ENCODE assay signal across 17 cellular contexts in the genomic region with DNA sequence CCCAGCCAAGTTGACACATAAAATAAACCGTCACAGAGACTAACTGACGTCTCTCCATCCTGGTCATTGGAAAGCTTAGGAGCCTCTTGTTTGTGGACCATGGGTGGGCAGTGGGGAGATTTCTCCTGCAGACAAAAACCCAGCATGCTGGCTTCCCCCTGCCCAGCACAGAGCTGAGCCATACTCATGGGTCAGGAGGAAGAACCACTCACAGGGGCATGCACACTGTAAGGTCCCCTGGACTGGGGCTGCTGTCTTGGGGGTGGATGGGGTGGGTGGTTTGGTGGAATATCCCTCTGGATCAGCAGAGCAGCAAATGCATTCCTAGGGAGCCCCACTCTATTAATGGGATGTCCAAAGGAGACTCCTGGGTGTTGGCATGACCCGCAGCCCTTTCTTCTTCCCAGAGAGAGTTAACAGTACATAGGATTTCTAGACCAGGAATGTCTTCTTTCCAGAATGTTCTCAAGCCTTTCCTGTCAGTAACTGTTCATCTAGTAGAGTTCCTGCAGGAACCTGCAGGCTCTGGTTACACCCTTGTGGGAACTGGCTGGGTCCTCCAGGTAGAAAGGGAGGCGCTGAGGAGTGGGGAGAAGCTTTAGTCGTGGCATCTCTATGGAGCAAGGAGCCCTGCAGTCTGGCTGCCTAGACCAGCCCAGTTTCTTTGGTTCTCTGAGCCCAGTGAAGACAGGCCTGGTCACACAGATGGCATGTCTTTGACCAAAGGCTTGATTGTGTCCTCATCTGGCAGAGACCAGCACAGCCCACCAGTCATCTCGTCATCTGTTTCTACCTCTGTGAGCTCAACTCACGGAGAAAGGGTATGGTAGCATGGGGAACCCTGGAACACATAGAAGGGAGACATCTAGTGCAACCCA.
DNase-seq lines count a peak whose midpoint lies in the region; TF ChIP-seq lines count a peak whose summit lies in the region.
"Had no signal": no experiment of that assay in that cellular context is flagged by ENCODE, and none has a peak within 500 bp of the region (broad histone marks: within the 10 kb centered on the region; RNA-seq: fewer than 3 reads in every experiment).

No MANE protein-coding gene starts in this region.

- H3K9me3 ChIP-seq in GM23248 (ENCODE audit: low read depth) (no peaks in the 10 kb centered on the region), osteoblast (ENCODE audit: low read depth, low read length) (no peaks in the 10 kb centered on the region), breast epithelium (no peaks in the 10 kb centered on the region)
- H3K9me3 ChIP-seq: HAP-1 had no signal

- H3K27me3 ChIP-seq in GM23248 (replicated peaks; ENCODE audit: insufficient read depth) (no peaks in the 10 kb centered on the region), osteoblast (ENCODE audit: insufficient read depth, low read length) (no peaks in the 10 kb centered on the region), breast epithelium (no peaks in the 10 kb centered on the region)

- TF ChIP-seq CTCF in 22Rv1 (IDR thresholded peaks at IDR 0.05) (no peak), coronary artery (IDR thresholded peaks at IDR 0.05) (no peak), osteoblast (IDR thresholded peaks at IDR 0.05; ENCODE audit: extremely low read depth, low read depth, low read length) (no peak), breast epithelium (IDR thresholded peaks at IDR 0.05) (no peak)

- H3K9ac ChIP-seq in GM23248: no peak overlapping the region

- peaks cover 36% of the 10 kb centered on the region for H3F3A ChIP-seq in GM23248 (ENCODE audit: insufficient read depth)

- H4K20me1 ChIP-seq in GM23248 (ENCODE audit: insufficient read depth) (no peaks in the 10 kb centered on the region), osteoblast (ENCODE audit: insufficient read depth, low read length) (no peaks in the 10 kb centered on the region)

- H3K4me3 ChIP-seq in GM23248 (no peak overlapping the region), coronary artery (no peak overlapping the region), osteoblast (ENCODE audit: insufficient read depth, low read length) (no peak overlapping the region), breast epithelium (no peak overlapping the region)
- H3K4me3 ChIP-seq: HAP-1, PC-9 had no signal

- in situ Hi-C loops in GM23248 (cut with MboI): no loop called here

- no peaks in the 10 kb centered on the region for H3K36me3 ChIP-seq in GM23248 (ENCODE audit: low read depth)
- H3K36me3 ChIP-seq in osteoblast (ENCODE audit: insufficient read depth, low read length): no peaks in the 10 kb centered on the region
- H3K36me3 ChIP-seq in breast epithelium: no peaks in the 10 kb centered on the region
- H3K36me3 ChIP-seq: HAP-1 had no signal

- DNase-seq in GM23248 (no peak), coronary artery (ENCODE audit: low spot score) (peak; percentile 66), osteoblast (ENCODE audit: insufficient read length, low spot score, missing footprints) (no peak), T-helper 1 cell (no peak), breast epithelium (ENCODE audit: low spot score in 2 of 2) (no peak), cerebellar cortex (ENCODE audit: low spot score) (no peak), A172 (ENCODE audit: low spot score) (no peak)
- DNase-seq: ACHN, AML-193, DMS 273 treated with DMSO at 0.1 percent for 48 hours, NCI-H1417 treated with DMSO at 0.1 percent for 48 hours, NCI-H1930, NCI-H526, PC-9 had no signal

- WGBS in GM23248 (ENCODE audit: low coverage in 1 of 2, low lambda C conversion rate in 2 of 2, missing lambda C conversion rate in 2 of 2), 2 experiments: 96 to 98% methylated on average over 7 of the region's 7 CpGs

- H3K79me2 ChIP-seq in GM23248 (ENCODE audit: insufficient read depth): no peaks in the 10 kb centered on the region
- H3K79me2 ChIP-seq in osteoblast (ENCODE audit: insufficient read depth, low read length): no peaks in the 10 kb centered on the region

- no peak for TF ChIP-seq POLR2A in breast epithelium (IDR thresholded peaks at IDR 0.05)

- H3K27ac ChIP-seq in 22Rv1: peak overlapping the region; percentile 92
- peak overlapping the region; percentile 46; the same call in 1 of the 2 replicates for H3K27ac ChIP-seq in GM23248
- H3K27ac ChIP-seq in coronary artery: no peak overlapping the region
- H3K27ac ChIP-seq in osteoblast (ENCODE audit: low read depth, low read length): no peak overlapping the region
- no peak overlapping the region for H3K27ac ChIP-seq in breast epithelium
- H3K27ac ChIP-seq: HL-60, PC-9 had no signal

- peaks cover 54% of the 10 kb centered on the region for H3K4me1 ChIP-seq in GM23248 (ENCODE audit: insufficient read depth)
- peaks cover 44% of the 10 kb centered on the region for H3K4me1 ChIP-seq in osteoblast (ENCODE audit: insufficient read depth, low read length)
- no peaks in the 10 kb centered on the region for H3K4me1 ChIP-seq in breast epithelium
- H3K4me1 ChIP-seq: HAP-1 had no signal

- no peaks in the 10 kb centered on the region for H3K9me2 ChIP-seq in GM23248 (ENCODE audit: insufficient read depth)

- intact Hi-C loops in breast epithelium (cut with DNase I; ENCODE audit: low total_unique reads): no loop called here

- no peak overlapping the region for H3K4me2 ChIP-seq in GM23248 (ENCODE audit: unreplicated experiment)
- no peak overlapping the region for H3K4me2 ChIP-seq in osteoblast (ENCODE audit: insufficient read depth, low read length)
- H3K4me2 ChIP-seq: PC-9 had no signal

- H2AFZ ChIP-seq in GM23248: no peak overlapping the region
- peak overlapping the region; percentile 26 for H2AFZ ChIP-seq in osteoblast (ENCODE audit: low read length)
- H2AFZ ChIP-seq: PC-9 had no signal

Comparison
In these comparisons a context has a peak if more than half of its experiments do, and no peak if none do; other contexts are left out.
1. H3K27ac ChIP-seq: peak in 22Rv1 (single experiment) and GM23248 (single experiment); none in coronary artery (0 of 2), osteoblast (single experiment) and breast epithelium (0 of 2).